In genomic region chr7:8261711-8262695, GRCh38 we compare ENCODE assay signal across 2 cellular contexts.
TF ChIP-seq lines count a peak whose summit lies in the region.

Gene ICA1 (minus strand): TSS chr7:8262167. CDS start chr7:8235926, 26,241 bp downstream.

TF ChIP-seq in HEK293, 187 proteins besides CTCF, POLR2A, EP300 and RAD21 (continued from another document):
- no peak for TF ChIP-seq ZNF514 (tag by site-specific recombination; IDR thresholded peaks at IDR 0.05)
- TF ChIP-seq ZNF133 (tag by site-specific recombination; IDR thresholded peaks at IDR 0.05), result no peak
- TF ChIP-seq SCRT2 (tag by site-specific recombination; IDR thresholded peaks at IDR 0.05), result 0 out of 2 replicates have a peak, but pooled peaks have one; percentile 11
- peak; percentile 91 for TF ChIP-seq ZBTB26 (tag by site-specific recombination; optimal IDR thresholded peaks at IDR 0.05)
- TF ChIP-seq GLIS2 (tag by site-specific recombination; IDR thresholded peaks at IDR 0.05), result peak; percentile 24; the same call in 1 of the 2 replicates

TF ChIP-seq in WTC11, 78 proteins besides CTCF, POLR2A, EP300 and RAD21 (continued from another document):
- 0 out of 2 replicates have a peak, but pooled peaks have one; percentile 37 for TF ChIP-seq FOXP4 (CRISPR knock-in tag; IDR thresholded peaks at IDR 0.05)
